ENCODE assay signal across 8 cellular contexts in the genomic region with DNA sequence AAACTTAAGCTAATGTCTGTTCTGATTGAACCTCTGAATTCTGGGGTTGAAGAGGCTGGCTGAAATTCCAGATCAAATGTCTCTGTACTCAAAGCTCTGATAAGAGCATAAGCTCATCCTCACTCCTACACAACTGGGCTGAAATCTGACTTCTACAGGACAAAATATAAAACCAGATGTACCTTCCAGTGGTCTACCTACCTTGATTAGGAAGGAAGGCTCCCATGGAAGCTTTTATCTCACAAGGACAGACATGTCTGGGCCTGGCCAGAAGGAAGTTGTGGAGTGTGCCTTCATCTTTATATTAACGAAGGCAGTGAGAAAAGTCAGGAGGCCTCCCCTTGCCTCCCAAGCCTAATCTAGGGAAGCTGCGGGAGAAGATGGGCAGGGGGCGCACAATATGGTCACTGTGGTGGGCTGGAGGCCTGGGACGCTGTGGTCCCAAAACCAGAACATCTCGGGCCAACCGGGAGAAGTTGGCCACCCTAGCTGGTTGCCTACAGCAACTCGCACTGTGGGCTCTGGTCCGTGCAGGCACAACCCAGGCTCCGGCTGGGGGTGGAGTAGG. TPM values are rescaled to one million over a fixed set of nuclear protein-coding genes. Genes with fewer than 3 reads are reported as not detected.
DNase-seq lines count a peak whose midpoint lies in the region; ATAC-seq, FAIRE-seq and TF ChIP-seq lines count a peak whose summit lies in the region.

No MANE protein-coding gene starts in this region.

- H3K36me3 Mint-ChIP-seq in memory B cell = no peaks in the 10 kb centered on the region

- H3K9me3 ChIP-seq in HUES48 (ENCODE audit: control insufficient read depth, insufficient read depth, low read length) = no peaks in the 10 kb centered on the region

- H3K27ac ChIP-seq in HUES48 (ENCODE audit: low read depth, low read length) (peak overlapping the region; percentile 67), urinary bladder (ENCODE audit: low read depth) (peak overlapping the region; percentile 95)

- in situ Hi-C loops in astrocyte of the spinal cord (cut with HindIII; ENCODE audit: low sequenced_read_pairs) = no loop called here

- peaks cover 1% of the 10 kb centered on the region for H3K9me3 Mint-ChIP-seq in memory B cell

- DNase-seq in astrocyte of the spinal cord (ENCODE audit: low read depth, low spot score) = no peak
- no peak for DNase-seq in memory B cell (ENCODE audit: low spot score in 2 of 2)
- no peak for DNase-seq in activated CD4-positive, alpha-beta T cell treated with anti-CD3 and anti-CD28 coated beads for 48 hours
- no peak for DNase-seq in urothelium cell line (ENCODE audit: low spot score)
- DNase-seq in epidermal melanocyte (ENCODE audit: insufficient read length, low spot score) = no peak

- H3K9ac ChIP-seq in HUES48 (ENCODE audit: low read depth, low read length) = peak overlapping the region; percentile 15; the same call in 1 of the 2 replicates

- no peak for TF ChIP-seq CTCF in astrocyte of the spinal cord (IDR thresholded peaks at IDR 0.05; ENCODE audit: low read depth, low read length)

- 5% methylated on average over 9 of the region's 9 CpGs for WGBS in urinary bladder

- peak overlapping the region; percentile 75 for H3K4me3 ChIP-seq in HUES48 (ENCODE audit: low read depth, low read length)
- peak overlapping the region; percentile 64 for H3K4me3 ChIP-seq in astrocyte of the spinal cord (ENCODE audit: low read depth, low read length)
- peak overlapping the region; percentile 66 for H3K4me3 ChIP-seq in urinary bladder (ENCODE audit: low read depth, low read length)

- H3K4me1 ChIP-seq in HUES48 (ENCODE audit: control insufficient read depth, insufficient read depth, low read length) = 0 out of 2 replicates have a peak, but pooled peaks cover 8% of the 10 kb centered on the region
- no peaks in the 10 kb centered on the region for H3K4me1 ChIP-seq in urinary bladder (ENCODE audit: insufficient read depth)

- peaks cover 8% of the 10 kb centered on the region; the same call in 1 of the 2 replicates for H3K36me3 ChIP-seq in HUES48 (ENCODE audit: control insufficient read depth, insufficient read depth, low read length)
- peaks cover 2% of the 10 kb centered on the region for H3K36me3 ChIP-seq in urinary bladder (ENCODE audit: insufficient read depth)

- H3K27me3 Mint-ChIP-seq in memory B cell = no peaks in the 10 kb centered on the region

- no peaks in the 10 kb centered on the region for H3K27me3 ChIP-seq in HUES48 (ENCODE audit: control insufficient read depth, insufficient read depth, low read length)

- H3K4me3 Mint-ChIP-seq in memory B cell = peak overlapping the region; percentile 88

- peak overlapping the region; percentile 96 for H3K27ac Mint-ChIP-seq in memory B cell

- FAIRE-seq in urothelium cell line (lab: Jason Lieb, UNC) = no peak

- ATAC-seq in GM18517 (IDR thresholded peaks at IDR 0.05; ENCODE audit: unreplicated experiment) = peak; percentile 46
- peak; percentile 37 for ATAC-seq in memory B cell (ENCODE audit: low read depth)

- peaks cover 21% of the 10 kb centered on the region for H3K4me1 Mint-ChIP-seq in memory B cell

RNA-seq across cellular contexts. Expression of gene LRRC37A3, which starts 55.6 kb away (rescaled TPM):
- total RNA-seq in urinary bladder = 19.0 TPM
- polyA plus RNA-seq in urinary bladder = 1.7 TPM
